In genomic region chr4:161287678-161288352, GRCh38 we compare ENCODE assay signal across 25 cellular contexts.
DNase-seq lines count a peak whose midpoint lies in the region; ATAC-seq, FAIRE-seq and TF ChIP-seq lines count a peak whose summit lies in the region.
"Had no signal": no experiment of that assay in that cellular context is flagged by ENCODE, and none has a peak within 500 bp of the region (broad histone marks: within the 10 kb centered on the region; RNA-seq: fewer than 3 reads in every experiment).

No MANE protein-coding gene starts in this region.

- CTCF ChIA-PET in GM12878 (lab: Yijun Ruan, JAX) = interaction anchor here (0.6 kb wide), 1 partner anchor 38 kb away, joined by 3 read pairs; no protein-coding TSS in a partner anchor

- no peak overlapping the region for H3K27ac ChIP-seq in GM12878 (ENCODE audit: control insufficient read depth, insufficient read depth)
- H3K27ac ChIP-seq: dorsolateral prefrontal cortex, gastrocnemius medialis, ovary had no signal

- no TSS peak for BruUV-seq in GM12878 (replicated peaks; lab: Mats Ljungman, UMichigan)

- POLR2A ChIA-PET in GM12878 (lab: Charles Lee) = interaction anchor here (0.7 kb wide), 1 partner anchor 791 kb away, joined by 3 read pairs; no protein-coding TSS in a partner anchor

- H3K4me1 ChIP-seq in GM12878 (ENCODE audit: control insufficient read depth, insufficient read depth, low read length) = no peaks in the 10 kb centered on the region
- H3K4me1 ChIP-seq: gastrocnemius medialis had no signal

- peak; percentile 94 for ATAC-seq in GM18858 (IDR thresholded peaks at IDR 0.05; ENCODE audit: unreplicated experiment)
- peak; percentile 91 for ATAC-seq in GM21717 (IDR thresholded peaks at IDR 0.05; ENCODE audit: unreplicated experiment)
- ATAC-seq in HG02870 (IDR thresholded peaks at IDR 0.05; ENCODE audit: unreplicated experiment) = peak; percentile 78
- peak; percentile 97 for ATAC-seq in GM12878
- ATAC-seq in SK-N-SH treated with all-trans-retinoic acid at 6 μM for 48 hours = no peak
- ATAC-seq: activated CD4-positive, CD25-positive, alpha-beta regulatory T cell treated with anti-CD3 and anti-CD28 coated beads, Interleukin-2, amount 50 U/mL, for 24 hours; gastrocnemius medialis had no signal

- intact Hi-C loops in GM12878 (cut with micrococcal nuclease; ENCODE audit: unreplicated experiment) = loop anchor here (2.0 to 10.0 kb wide), 2 partner anchors 17 to 267 kb away; no protein-coding TSS in a partner anchor
- intact Hi-C loops in posterior cingulate gyrus (cut with DNase I) = no loop called here

- 2% methylated on average over 6 of the region's 6 CpGs for WGBS in GM12878 (ENCODE audit: insufficient coverage, insufficient replicate concordance, low lambda C conversion rate, missing lambda C conversion rate)

- no peak for TF ChIP-seq CTCF in GM12878 (IDR thresholded peaks at IDR 0.05 in 2 of 3, conservative IDR thresholded peaks at IDR 0.05 in 1 of 3; ENCODE audit: control insufficient read depth in 2 of 3, extremely low read depth in 1 of 3, insufficient read depth in 1 of 3, low read depth in 3 of 3, low read length in 3 of 3)

- no peak for TF ChIP-seq RAD21 in GM12878 (IDR thresholded peaks at IDR 0.05; ENCODE audit: insufficient read depth, low read depth, low read length)

- no peaks in the 10 kb centered on the region for H3K36me3 ChIP-seq in GM12878 (ENCODE audit: control insufficient read depth in 2 of 2, insufficient read depth in 2 of 2, low read length in 1 of 2)
- H3K36me3 ChIP-seq: gastrocnemius medialis, ovary had no signal

- H4K20me1 ChIP-seq in GM12878 (ENCODE audit: control insufficient read depth, insufficient read depth) = no peaks in the 10 kb centered on the region

- RAD21 ChIA-PET in GM12878 (lab: Charles Lee; ENCODE audit: unreplicated experiment) = no interaction called here

- no peak overlapping the region for H3K9ac ChIP-seq in GM12878 (ENCODE audit: control insufficient read depth, insufficient read depth, low read length)

- no peak for TF ChIP-seq POLR2A in GM12878 (IDR thresholded peaks at IDR 0.05; ENCODE audit: low read depth, low read length)

- no peak overlapping the region for H2AFZ ChIP-seq in GM12878 (ENCODE audit: control insufficient read depth, low read depth, low read length)

- no peaks in the 10 kb centered on the region for H3K79me2 ChIP-seq in GM12878 (ENCODE audit: control insufficient read depth, insufficient read depth, low read length)

- H3K4me3 ChIP-seq in GM12878 = no peak overlapping the region
- H3K4me3 ChIP-seq: dorsolateral prefrontal cortex, gastrocnemius medialis, ovary, smooth muscle cell had no signal

- H3K9me3 ChIP-seq in GM12878 (replicated peaks; ENCODE audit: control insufficient read depth, insufficient read depth, low read length) = no peaks in the 10 kb centered on the region; the same call in 2 of the 3 replicates
- H3K9me3 ChIP-seq: gastrocnemius medialis, ovary had no signal

- in situ Hi-C loops in GM12878 (cut with MboI) = no loop called here

- no peak for TF ChIP-seq EP300 in GM12878 (IDR thresholded peaks at IDR 0.05; ENCODE audit: borderline replicate concordance in 1 of 2, control insufficient read depth in 1 of 2, low read depth in 2 of 2, low read length in 2 of 2)

- peak; percentile 31 for DNase-seq in GM12878 (ENCODE audit: low read depth, low spot score)
- DNase-seq in AG20443 (ENCODE audit: low spot score) = no peak
- no peak for DNase-seq in posterior cingulate gyrus
- no peak for DNase-seq in MV-4-11 (lab: John Stamatoyannopoulos, UW)
- DNase-seq: ACHN; activated CD4-positive, alpha-beta memory T cell treated with anti-CD3 and anti-CD28 coated beads, Interleukin-2, amount 10 ng/mL, durations not matched to agents 7 days and 5 days; activated CD8-positive, alpha-beta memory T cell treated with anti-CD3 and anti-CD28 coated beads, Interleukin-2, amount 50 U/mL, for 48 hours; activated naive CD4-positive, alpha-beta T cell treated with anti-CD3 and anti-CD28 coated beads, Interleukin-2, amount 10 ng/mL, durations not matched to agents 7 days and 5 days; dorsolateral prefrontal cortex; gastrocnemius medialis; hypothalamus; NCI-H1105; NCI-H2029 treated with DMSO at 0.1 percent for 48 hours; NCI-H2227 treated with DMSO at 0.1 percent for 48 hours; NCI-H748 treated with DMSO at 0.1 percent for 48 hours; nephron progenitor cell; ovary; trophoblast cell had no signal

- H3K4me2 ChIP-seq in GM12878 (ENCODE audit: control insufficient read depth, insufficient read depth) = no peak overlapping the region
- H3K4me2 ChIP-seq: smooth muscle cell had no signal

- SMC1A ChIA-PET in GM12878 (lab: Charles Lee; ENCODE audit: uncharacterized antibody, unreplicated experiment) = no interaction called here

- no peak for FAIRE-seq in GM12878 (lab: Jason Lieb, UNC)
- FAIRE-seq: TTC549 had no signal

- H3K27me3 ChIP-seq in GM12878 (replicated peaks in 1 of 2; ENCODE audit: control insufficient read depth in 2 of 2, insufficient read depth in 2 of 2, low read length in 1 of 2) = no peaks in the 10 kb centered on the region
- H3K27me3 ChIP-seq: dorsolateral prefrontal cortex, gastrocnemius medialis, ovary had no signal

TF ChIP-seq in GM12878, 131 proteins besides CTCF, POLR2A, EP300 and RAD21 (continues in another document):
- TF ChIP-seq, protein P1, sequence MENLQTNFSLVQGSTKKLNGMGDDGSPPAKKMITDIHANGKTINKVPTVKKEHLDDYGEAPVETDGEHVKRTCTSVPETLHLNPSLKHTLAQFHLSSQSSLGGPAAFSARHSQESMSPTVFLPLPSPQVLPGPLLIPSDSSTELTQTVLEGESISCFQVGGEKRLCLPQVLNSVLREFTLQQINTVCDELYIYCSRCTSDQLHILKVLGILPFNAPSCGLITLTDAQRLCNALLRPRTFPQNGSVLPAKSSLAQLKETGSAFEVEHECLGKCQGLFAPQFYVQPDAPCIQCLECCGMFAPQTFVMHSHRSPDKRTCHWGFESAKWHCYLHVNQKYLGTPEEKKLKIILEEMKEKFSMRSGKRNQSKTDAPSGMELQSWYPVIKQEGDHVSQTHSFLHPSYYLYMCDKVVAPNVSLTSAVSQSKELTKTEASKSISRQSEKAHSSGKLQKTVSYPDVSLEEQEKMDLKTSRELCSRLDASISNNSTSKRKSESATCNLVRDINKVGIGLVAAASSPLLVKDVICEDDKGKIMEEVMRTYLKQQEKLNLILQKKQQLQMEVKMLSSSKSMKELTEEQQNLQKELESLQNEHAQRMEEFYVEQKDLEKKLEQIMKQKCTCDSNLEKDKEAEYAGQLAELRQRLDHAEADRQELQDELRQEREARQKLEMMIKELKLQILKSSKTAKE (IDR thresholded peaks at IDR 0.05; ENCODE audit: low read depth, poor library complexity, severe bottlenecking) = peak; percentile 36
- 0 out of 2 replicates have a peak, but pooled peaks have one; percentile 34 for TF ChIP-seq DPF2 (IDR thresholded peaks at IDR 0.05)
- TF ChIP-seq HCFC1 (IDR thresholded peaks at IDR 0.05; ENCODE audit: low read length) = no peak
- peak; percentile 47; the same call in 1 of the 3 replicates for TF ChIP-seq POU2F2 (IDR thresholded peaks at IDR 0.05; ENCODE audit: borderline replicate concordance, low read depth, low read length)
- peak; percentile 56 for TF ChIP-seq MTA2 (IDR thresholded peaks at IDR 0.05; ENCODE audit: low read depth)
- TF ChIP-seq TCF7 (IDR thresholded peaks at IDR 0.05; ENCODE audit: borderline replicate concordance) = peak; percentile 74; the same call in 1 of the 2 replicates
- peak; percentile 66 for TF ChIP-seq JUNB (IDR thresholded peaks at IDR 0.05)
- TF ChIP-seq SPI1 (IDR thresholded peaks at IDR 0.05; ENCODE audit: borderline replicate concordance, insufficient read depth, low read depth, low read length) = no peak

TF ChIP-seq in SK-N-SH treated with all-trans-retinoic acid at 6 μM for 48 hours, 23 proteins besides CTCF, POLR2A, EP300 and RAD21 (continues in another document):
- TF ChIP-seq PPARA (CRISPR knock-in tag; IDR thresholded peaks at IDR 0.05; ENCODE audit: borderline replicate concordance) (no peak), ZNF8 (CRISPR knock-in tag; IDR thresholded peaks at IDR 0.05) (no peak), ARNTL (CRISPR knock-in tag; IDR thresholded peaks at IDR 0.05; ENCODE audit: borderline replicate concordance, low read depth) (no peak), ZNF565 (CRISPR knock-in tag; conservative IDR thresholded peaks at IDR 0.05; ENCODE audit: low read depth) (no peak), SNAI2 (CRISPR knock-in tag; IDR thresholded peaks at IDR 0.05) (no peak), OSR1 (CRISPR knock-in tag; IDR thresholded peaks at IDR 0.05) (no peak), ZFP30 (CRISPR knock-in tag; IDR thresholded peaks at IDR 0.05) (no peak), ZNF70 (CRISPR knock-in tag; IDR thresholded peaks at IDR 0.05) (no peak), GLIS3 (CRISPR knock-in tag; IDR thresholded peaks at IDR 0.05) (no peak)
- TF ChIP-seq, protein P2, sequence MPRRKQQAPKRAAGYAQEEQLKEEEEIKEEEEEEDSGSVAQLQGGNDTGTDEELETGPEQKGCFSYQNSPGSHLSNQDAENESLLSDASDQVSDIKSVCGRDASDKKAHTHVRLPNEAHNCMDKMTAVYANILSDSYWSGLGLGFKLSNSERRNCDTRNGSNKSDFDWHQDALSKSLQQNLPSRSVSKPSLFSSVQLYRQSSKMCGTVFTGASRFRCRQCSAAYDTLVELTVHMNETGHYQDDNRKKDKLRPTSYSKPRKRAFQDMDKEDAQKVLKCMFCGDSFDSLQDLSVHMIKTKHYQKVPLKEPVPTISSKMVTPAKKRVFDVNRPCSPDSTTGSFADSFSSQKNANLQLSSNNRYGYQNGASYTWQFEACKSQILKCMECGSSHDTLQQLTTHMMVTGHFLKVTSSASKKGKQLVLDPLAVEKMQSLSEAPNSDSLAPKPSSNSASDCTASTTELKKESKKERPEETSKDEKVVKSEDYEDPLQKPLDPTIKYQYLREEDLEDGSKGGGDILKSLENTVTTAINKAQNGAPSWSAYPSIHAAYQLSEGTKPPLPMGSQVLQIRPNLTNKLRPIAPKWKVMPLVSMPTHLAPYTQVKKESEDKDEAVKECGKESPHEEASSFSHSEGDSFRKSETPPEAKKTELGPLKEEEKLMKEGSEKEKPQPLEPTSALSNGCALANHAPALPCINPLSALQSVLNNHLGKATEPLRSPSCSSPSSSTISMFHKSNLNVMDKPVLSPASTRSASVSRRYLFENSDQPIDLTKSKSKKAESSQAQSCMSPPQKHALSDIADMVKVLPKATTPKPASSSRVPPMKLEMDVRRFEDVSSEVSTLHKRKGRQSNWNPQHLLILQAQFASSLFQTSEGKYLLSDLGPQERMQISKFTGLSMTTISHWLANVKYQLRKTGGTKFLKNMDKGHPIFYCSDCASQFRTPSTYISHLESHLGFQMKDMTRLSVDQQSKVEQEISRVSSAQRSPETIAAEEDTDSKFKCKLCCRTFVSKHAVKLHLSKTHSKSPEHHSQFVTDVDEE (CRISPR knock-in tag; IDR thresholded peaks at IDR 0.05) = no peak
